29 cellular contexts compared by ENCODE assay signal in genomic region chrX:47202316-47202715, GRCh38.
"Had no signal": no experiment of that assay in that cellular context is flagged by ENCODE, and none has a peak within 500 bp of the region (broad histone marks: within the 10 kb centered on the region; RNA-seq: fewer than 3 reads in every experiment).

No MANE protein-coding gene starts in this region.

- H3K27ac Mint-ChIP-seq: activated CD4-positive, alpha-beta memory T cell treated with anti-CD3 and anti-CD28 coated beads, Interleukin-2, amount 10 ng/mL, durations not matched to agents 7 days and 5 days; activated CD4-positive, alpha-beta T cell treated with anti-CD3 and anti-CD28 coated beads for 36 hours; IgD-negative memory B cell; T-cell had no signal

- H3K9me3 ChIP-seq: adrenal gland, Peyer's patch had no signal

- DNase-seq: activated CD4-positive, alpha-beta memory T cell treated with anti-CD3 and anti-CD28 coated beads, Interleukin-2, amount 10 ng/mL, durations not matched to agents 7 days and 5 days; activated CD4-positive, alpha-beta T cell treated with anti-CD3 and anti-CD28 coated beads for 36 hours; activated CD4-positive, alpha-beta T cell treated with anti-CD3 and anti-CD28 coated beads, Interleukin-2, amount 50 U/mL, for 1 hour; activated CD4-positive, CD25-positive, alpha-beta regulatory T cell; activated T-cell treated with anti-CD3 and anti-CD28 coated beads for 4 hours; adrenal gland; anterior cingulate cortex; caudate nucleus; MV-4-11; NCI-H1092 treated with DMSO at 0.1 percent for 48 hours; NCI-H1417 treated with DMSO at 0.1 percent for 48 hours; NCI-H1694; NCI-H2029; NCI-H2107; NCI-H2171 treated with DMSO at 0.1 percent for 48 hours; NCI-H345; NCI-H510A; NCI-H526 treated with DMSO at 0.1 percent for 48 hours; NCI-H82; OCI-M1; Peyer's patch; SHP77 treated with DMSO at 0.1 percent for 48 hours; T-cell; T-helper 2 cell; T1000 had no signal

- H3K4me3 Mint-ChIP-seq: activated CD4-positive, alpha-beta memory T cell treated with anti-CD3 and anti-CD28 coated beads, Interleukin-2, amount 10 ng/mL, durations not matched to agents 7 days and 5 days; activated CD4-positive, alpha-beta T cell treated with anti-CD3 and anti-CD28 coated beads for 36 hours; IgD-negative memory B cell; T-cell had no signal

- H3K9me3 Mint-ChIP-seq: activated CD4-positive, alpha-beta memory T cell treated with anti-CD3 and anti-CD28 coated beads, Interleukin-2, amount 10 ng/mL, durations not matched to agents 7 days and 5 days; activated naive CD4-positive, alpha-beta T cell treated with anti-CD3 and anti-CD28 coated beads, Interleukin-2, amount 50 U/mL, for 72 hours; IgD-negative memory B cell; T-cell had no signal

- H3K27me3 Mint-ChIP-seq: activated CD4-positive, alpha-beta memory T cell treated with anti-CD3 and anti-CD28 coated beads, Interleukin-2, amount 10 ng/mL, durations not matched to agents 7 days and 5 days; activated CD4-positive, alpha-beta T cell treated with anti-CD3 and anti-CD28 coated beads for 36 hours; IgD-negative memory B cell; T-cell had no signal

- ATAC-seq: activated CD4-positive, alpha-beta T cell treated with anti-CD3 and anti-CD28 coated beads for 36 hours; activated naive CD4-positive, alpha-beta T cell treated with anti-CD3 and anti-CD28 coated beads, Interleukin-2, amount 50 U/mL, for 72 hours; T-cell had no signal

- H3K27ac ChIP-seq: adrenal gland, KMS-11, Peyer's patch, VCaP had no signal

- H3K27me3 ChIP-seq: adrenal gland, Peyer's patch had no signal

- H3K4me3 ChIP-seq: adrenal gland, Peyer's patch had no signal
